9 cellular contexts compared by ENCODE assay signal in the genomic region with DNA sequence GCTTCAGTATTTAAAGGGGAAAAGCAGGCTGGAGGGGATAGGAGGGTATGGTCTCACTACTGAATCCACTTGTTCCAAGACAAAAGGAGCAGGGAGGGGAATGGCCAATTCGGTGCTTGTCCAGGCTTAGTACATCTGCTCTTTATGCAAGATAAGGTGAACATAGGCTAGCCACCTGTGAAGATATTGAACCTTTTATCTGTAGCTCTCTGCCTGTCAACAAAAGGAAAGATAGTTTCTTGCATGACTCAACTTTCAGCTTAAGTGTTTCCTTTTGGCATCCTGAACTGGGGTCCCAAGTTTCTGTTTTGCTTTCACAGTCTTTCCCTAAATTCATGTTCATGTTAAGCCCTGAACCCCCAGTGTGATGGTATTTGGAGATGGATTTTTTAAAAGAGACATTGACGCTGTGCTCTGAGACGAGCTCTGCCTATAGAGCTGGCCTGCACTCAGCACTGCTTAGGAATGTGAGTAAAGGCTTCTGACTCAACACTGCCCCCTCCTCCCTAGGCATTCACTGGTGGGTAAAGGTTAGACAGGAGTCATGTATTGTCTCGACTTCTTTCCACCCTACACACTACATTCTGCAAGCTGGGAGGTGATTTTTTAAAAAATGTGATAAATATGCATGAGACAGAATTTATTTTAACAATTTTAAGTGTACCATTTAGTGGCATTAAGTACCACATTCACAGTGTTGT. TPM values are rescaled to one million over a fixed set of nuclear protein-coding genes. Genes with fewer than 3 reads are reported as not detected.
DNase-seq lines count a peak whose midpoint lies in the region; ATAC-seq and TF ChIP-seq lines count a peak whose summit lies in the region.
"Had no signal": no experiment of that assay in that cellular context is flagged by ENCODE, and none has a peak within 500 bp of the region (broad histone marks: within the 10 kb centered on the region; RNA-seq: fewer than 3 reads in every experiment).

No MANE protein-coding gene starts in this region.

- ATAC-seq in GM18498 (IDR thresholded peaks at IDR 0.05; ENCODE audit: unreplicated experiment): peak; percentile 36

- no peak overlapping the region for H3K4me3 ChIP-seq in Karpas-422 (ENCODE audit: low read length)
- no peak overlapping the region for H3K4me3 ChIP-seq in osteoblast (ENCODE audit: insufficient read depth, low read length)

- H4K20me1 ChIP-seq in Karpas-422 (ENCODE audit: insufficient read depth, low read depth, low read length) (no peaks in the 10 kb centered on the region), osteoblast (ENCODE audit: insufficient read depth, low read length) (no peaks in the 10 kb centered on the region)

- H3K79me2 ChIP-seq in Karpas-422 (ENCODE audit: low read length) (no peaks in the 10 kb centered on the region), osteoblast (ENCODE audit: insufficient read depth, low read length) (no peaks in the 10 kb centered on the region)

- H3K9me2 ChIP-seq in Karpas-422 (replicated peaks; ENCODE audit: insufficient read depth, low read length): no peaks in the 10 kb centered on the region

- H3K27ac ChIP-seq in Karpas-422 (ENCODE audit: low read length) (no peak overlapping the region), osteoblast (ENCODE audit: low read depth, low read length) (no peak overlapping the region)

- TF ChIP-seq CTCF in osteoblast (IDR thresholded peaks at IDR 0.05; ENCODE audit: extremely low read depth, low read depth, low read length) (peak; percentile 17), GM10248 (IDR thresholded peaks at IDR 0.05; ENCODE audit: control extremely low read depth, extremely low read depth, low read depth, missing control alignments) (no peak)

- no peak overlapping the region for H3K9ac ChIP-seq in Karpas-422 (ENCODE audit: low read length)

- H3K4me2 ChIP-seq in Karpas-422 (ENCODE audit: low read depth, low read length, poor library complexity, severe bottlenecking): no peak overlapping the region
- H3K4me2 ChIP-seq in osteoblast (ENCODE audit: insufficient read depth, low read length): peak overlapping the region; percentile 32

- no peaks in the 10 kb centered on the region for H3K27me3 ChIP-seq in Karpas-422 (ENCODE audit: low read length)
- peaks cover 5% of the 10 kb centered on the region for H3K27me3 ChIP-seq in osteoblast (ENCODE audit: insufficient read depth, low read length)

- H3K4me1 ChIP-seq in Karpas-422 (ENCODE audit: low read length): peaks cover 18% of the 10 kb centered on the region
- H3K4me1 ChIP-seq in osteoblast (ENCODE audit: insufficient read depth, low read length): peaks cover 5% of the 10 kb centered on the region

- CTCF ChIA-PET in GM10248 (lab: Yijun Ruan, JAX): interaction anchor here (1.0 to 1.9 kb wide), 3 partner anchors 28 to 95 kb away, joined by 3 to 6 read pairs (median 3); no protein-coding TSS in a partner anchor

- POLR2A ChIA-PET in GM10248 (lab: Yijun Ruan, JAX): no interaction called here

- DNase-seq in Karpas-422: peak; percentile 44
- DNase-seq in dedifferentiated amniotic fluid mesenchymal stem cell (ENCODE audit: extremely low spot score): peak; percentile 24
- DNase-seq in osteoblast (ENCODE audit: insufficient read length, low spot score, missing footprints): no peak
- no peak for DNase-seq in cerebellar nuclear complex (lab: John Stamatoyannopoulos, UW)
- no peak for DNase-seq in NCI-H2227 treated with DMSO at 0.1 percent for 48 hours (lab: John Stamatoyannopoulos, UW)
- DNase-seq in GM10248 (ENCODE audit: extremely low spot score): no peak
- DNase-seq in stimulated activated CD4-positive, alpha-beta T cell treated with anti-CD3 and anti-CD28 coated beads, Interleukin-4, amount 100 ng/mL, for 4 hours: no peak
- DNase-seq: left cardiac atrium had no signal

- H3K9me3 ChIP-seq in Karpas-422 (ENCODE audit: low read length) (no peaks in the 10 kb centered on the region), osteoblast (ENCODE audit: low read depth, low read length) (no peaks in the 10 kb centered on the region)

- H3K36me3 ChIP-seq in Karpas-422 (ENCODE audit: insufficient read depth, low read length): no peaks in the 10 kb centered on the region
- H3K36me3 ChIP-seq in osteoblast (ENCODE audit: insufficient read depth, low read length): no peaks in the 10 kb centered on the region

- H2AFZ ChIP-seq in Karpas-422 (ENCODE audit: low read length) (no peak overlapping the region), osteoblast (ENCODE audit: low read length) (no peak overlapping the region)

RNA-seq across cellular contexts. Expression of gene FAM149A, which starts 28.2 kb away (rescaled TPM):
- total RNA-seq in Karpas-422 (2014; rRNA removed; shearing (Covaris generic); ENCODE audit: low replicate concordance): 1.9 and 2.8 TPM in 2 replicates
- 3.3 and 12.7 TPM in 2 replicates for total RNA-seq in osteoblast

RNA-seq across cellular contexts. Expression of gene CYP4V2, which starts 58.6 kb away (rescaled TPM):
- total RNA-seq in Karpas-422 (2014; rRNA removed; shearing (Covaris generic); ENCODE audit: low replicate concordance): 45.7 and 61.3 TPM in 2 replicates
- 29.0 and 41.8 TPM in 2 replicates for total RNA-seq in osteoblast

Comparison
In these comparisons a context has a peak if more than half of its experiments do, and no peak if none do; other contexts are left out.
1. DNase-seq: peak in Karpas-422 (single experiment) and dedifferentiated amniotic fluid mesenchymal stem cell (single experiment); none in osteoblast (single experiment), cerebellar nuclear complex (0 of 2), NCI-H2227 treated with DMSO at 0.1 percent for 48 hours (single experiment), GM10248 (single experiment) and stimulated activated CD4-positive, alpha-beta T cell treated with anti-CD3 and anti-CD28 coated beads, Interleukin-4, amount 100 ng/mL, for 4 hours (0 of 2).